8 cellular contexts compared by ENCODE assay signal in genomic region chr14:50002926-50003212, GRCh38.
DNase-seq lines count a peak whose midpoint lies in the region; ATAC-seq and TF ChIP-seq lines count a peak whose summit lies in the region.

No MANE protein-coding gene starts in this region.

- no peak for TF ChIP-seq POLR2A in GM18505 (IDR thresholded peaks at IDR 0.05; ENCODE audit: borderline replicate concordance, extremely low read depth, insufficient read depth, insufficient read length)

- peaks cover 33% of the 10 kb centered on the region for H3K27me3 ChIP-seq in NT2/D1 (ENCODE audit: insufficient read depth, insufficient read length)

- H3K4me1 Mint-ChIP-seq in CD14-positive monocyte (peaks cover 51% of the 10 kb centered on the region), neural crest cell (peaks cover 42% of the 10 kb centered on the region)
- peaks cover 38 to 45% of the 10 kb centered on the region in 2 donors for H3K4me1 Mint-ChIP-seq in effector memory CD8-positive, alpha-beta T cell (ENCODE audit: low read depth in 2 of 2)

- no peak for ATAC-seq in effector memory CD8-positive, alpha-beta T cell (replicated peaks)
- ATAC-seq in GM18505 (IDR thresholded peaks at IDR 0.05; ENCODE audit: unreplicated experiment) = no peak

- peak overlapping the region; percentile 87 to 96 for H3K4me3 Mint-ChIP-seq in CD14-positive monocyte
- peak overlapping the region; percentile 84 for H3K4me3 Mint-ChIP-seq in effector memory CD8-positive, alpha-beta T cell
- H3K4me3 Mint-ChIP-seq in neural crest cell = peak overlapping the region; percentile 64

- no peak for TF ChIP-seq CTCF in CD14-positive monocyte (IDR thresholded peaks at IDR 0.05)
- no peak for TF ChIP-seq CTCF in neural crest cell (conservative IDR thresholded peaks at IDR 0.05)
- no peak for TF ChIP-seq CTCF in GM10266 (IDR thresholded peaks at IDR 0.05; ENCODE audit: control insufficient read depth, insufficient read depth, low read depth, missing control alignments)

- H3K4me3 ChIP-seq in NT2/D1 (ENCODE audit: insufficient read length, low read depth) = peak overlapping the region; percentile 36

- H3K4me1 ChIP-seq in NT2/D1 (ENCODE audit: insufficient read depth, insufficient read length) = peaks cover 9% of the 10 kb centered on the region

- no peak for DNase-seq in CD14-positive monocyte (ENCODE audit: low spot score)
- no peak for DNase-seq in NT2/D1 (ENCODE audit: low read depth, low spot score)
- DNase-seq in effector memory CD8-positive, alpha-beta T cell = no peak
- DNase-seq in neural crest cell (ENCODE audit: low read depth, low spot score) = no peak
- no peak for DNase-seq in NCI-H69 (lab: John Stamatoyannopoulos, UW)
- DNase-seq in GM10266 (ENCODE audit: extremely low spot score) = no peak
- no peak for DNase-seq in stimulated activated CD4-positive, alpha-beta T cell treated with anti-CD3 and anti-CD28 coated beads, Interleukin-4, amount 100 ng/mL, for 1 hour

- no peaks in the 10 kb centered on the region for H3K27me3 Mint-ChIP-seq in CD14-positive monocyte (ENCODE audit: low read depth in 3 of 3)
- H3K27me3 Mint-ChIP-seq in effector memory CD8-positive, alpha-beta T cell = no peaks in the 10 kb centered on the region
- H3K27me3 Mint-ChIP-seq in neural crest cell (ENCODE audit: low read depth) = peaks cover 58% of the 10 kb centered on the region

- H3K36me3 ChIP-seq in NT2/D1 (ENCODE audit: insufficient read depth, insufficient read length, low read length) = no peaks in the 10 kb centered on the region

- intact Hi-C loops in CD14-positive monocyte (cut with micrococcal nuclease) = loop anchor here (5.0 kb wide), 3 partner anchors 34 to 126 kb away; partner anchors contain the start of gene ARF6 (in 1 of the 2)

- peak overlapping the region; percentile 98 to 99 (median 99) for H3K27ac Mint-ChIP-seq in CD14-positive monocyte
- peak overlapping the region; percentile 98 to 100 for H3K27ac Mint-ChIP-seq in effector memory CD8-positive, alpha-beta T cell
- peak overlapping the region; percentile 23 for H3K27ac Mint-ChIP-seq in neural crest cell (ENCODE audit: unreplicated experiment)

- H3K9me3 ChIP-seq in NT2/D1 (ENCODE audit: insufficient read depth, low read length) = no peaks in the 10 kb centered on the region

- peak overlapping the region; percentile 69 for H3K9ac ChIP-seq in NT2/D1 (ENCODE audit: insufficient read length, low read depth)

- H3K36me3 Mint-ChIP-seq in CD14-positive monocyte (peaks cover 3 to 4% of the 10 kb centered on the region in 2 donors), neural crest cell (ENCODE audit: low read depth) (no peaks in the 10 kb centered on the region)
- H3K36me3 Mint-ChIP-seq in effector memory CD8-positive, alpha-beta T cell (ENCODE audit: insufficient read depth) = peaks cover 50% of the 10 kb centered on the region

- H3K9me3 Mint-ChIP-seq in CD14-positive monocyte (no peaks in the 10 kb centered on the region), neural crest cell (no peaks in the 10 kb centered on the region)
- no peaks in the 10 kb centered on the region for H3K9me3 Mint-ChIP-seq in effector memory CD8-positive, alpha-beta T cell

Comparison
In these comparisons a context has a peak if more than half of its experiments do, and no peak if none do; other contexts are left out.
1. H3K27ac Mint-ChIP-seq: peak in every context shown above with its lines; median percentile 99 in CD14-positive monocyte; 99 in effector memory CD8-positive, alpha-beta T cell; 23 in neural crest cell.